20 cellular contexts compared by ENCODE assay signal in genomic region chr9:93138171-93138764, GRCh38. TPM values are rescaled to one million over a fixed set of nuclear protein-coding genes. Genes with fewer than 3 reads are reported as not detected.
A peak's percentile ranks its signal among the peaks of the same experiment; 100 is the strongest.
DNase-seq lines count a peak whose midpoint lies in the region; ATAC-seq and TF ChIP-seq lines count a peak whose summit lies in the region.
"Had no signal": no experiment of that assay in that cellular context is flagged by ENCODE, and none has a peak within 500 bp of the region (broad histone marks: within the 10 kb centered on the region; RNA-seq: fewer than 3 reads in every experiment).

No MANE protein-coding gene starts in this region.

- no peak overlapping the region for H3K9ac ChIP-seq in IMR-90 (ENCODE audit: low read depth, low read length)
- H3K9ac ChIP-seq: neural progenitor cell, SK-N-SH had no signal

- H3K23ac ChIP-seq in IMR-90 (ENCODE audit: low read depth, low read length): no peak overlapping the region

- no peaks in the 10 kb centered on the region for H3K36me3 ChIP-seq in IMR-90 (ENCODE audit: control insufficient read depth, insufficient read depth, low read length)
- H3K36me3 ChIP-seq in spleen: no peaks in the 10 kb centered on the region
- no peaks in the 10 kb centered on the region for H3K36me3 ChIP-seq in upper lobe of left lung
- no peaks in the 10 kb centered on the region for H3K36me3 ChIP-seq in tibial nerve
- H3K36me3 ChIP-seq: ascending aorta, neural progenitor cell, Peyer's patch had no signal

- in situ Hi-C loops in IMR-90 (cut with MboI; ENCODE audit: low sequenced_read_pairs): no loop called here

- H4K8ac ChIP-seq in IMR-90 (ENCODE audit: low read depth in 2 of 2, low read length in 2 of 2): no peak overlapping the region

- TF ChIP-seq RAD21 in IMR-90 (IDR thresholded peaks at IDR 0.05; ENCODE audit: low read length): no peak

- DNase-seq in activated naive CD4-positive, alpha-beta T cell treated with anti-CD3 and anti-CD28 coated beads for 36 hours: no peak
- DNase-seq in activated naive CD4-positive, alpha-beta T cell treated with anti-CD3 and anti-CD28 coated beads, Interleukin-2, amount 50 U/mL, for 72 hours (ENCODE audit: low spot score in 2 of 2): no peak
- no peak for DNase-seq in IMR-90
- peak in 7 of 61 donors; percentile 12 to 50 (median 33) for DNase-seq in caudate nucleus (lab: John Stamatoyannopoulos, UW)
- DNase-seq in spleen: peak; percentile 82
- no peak for DNase-seq in upper lobe of left lung
- no peak for DNase-seq in tibial nerve (ENCODE audit: low spot score in 2 of 2)
- DNase-seq: Calu3, GDM1, KBM-7, kidney, NCI-H1092, NCI-H82, SK-N-SH had no signal

- POLR2A ChIA-PET in IMR-90 (lab: Charles Lee; ENCODE audit: unreplicated experiment): no interaction called here

- H4K20me1 ChIP-seq in IMR-90 (ENCODE audit: insufficient read depth, low read length): no peaks in the 10 kb centered on the region

- H2BK5ac ChIP-seq in IMR-90 (ENCODE audit: low read depth, low read length, poor library complexity, severe bottlenecking): no peak overlapping the region

- H4K91ac ChIP-seq in IMR-90 (ENCODE audit: insufficient read depth, low read depth, low read length): no peak overlapping the region

- H3K14ac ChIP-seq in IMR-90 (replicated peaks; ENCODE audit: low read depth, low read length): no peak overlapping the region

- peak overlapping the region; percentile 17 for H3K27ac Mint-ChIP-seq in activated naive CD4-positive, alpha-beta T cell treated with anti-CD3 and anti-CD28 coated beads for 36 hours
- no peak overlapping the region for H3K27ac Mint-ChIP-seq in activated naive CD4-positive, alpha-beta T cell treated with anti-CD3 and anti-CD28 coated beads, Interleukin-2, amount 50 U/mL, for 72 hours
- H3K27ac Mint-ChIP-seq: neural progenitor cell had no signal

- H3K27me3 ChIP-seq in IMR-90 (ENCODE audit: control insufficient read depth, insufficient read depth, low read length) (no peaks in the 10 kb centered on the region), spleen (replicated peaks in 1 of 7) (no peaks in the 10 kb centered on the region), upper lobe of left lung (no peaks in the 10 kb centered on the region), tibial nerve (no peaks in the 10 kb centered on the region)
- H3K27me3 ChIP-seq: ascending aorta, hepatocyte, Peyer's patch had no signal

- H3K9me1 ChIP-seq in IMR-90 (ENCODE audit: insufficient read depth, low read length): no peaks in the 10 kb centered on the region; the same call in 1 of the 2 replicates

- intact Hi-C loops in activated naive CD4-positive, alpha-beta T cell treated with anti-CD3 and anti-CD28 coated beads for 36 hours (cut with micrococcal nuclease): no loop called here
- intact Hi-C loops in IMR-90 (cut with micrococcal nuclease): loop anchor here (10.0 kb wide), 1 partner anchor 317 kb away; the partner anchor contains the start of genes FAM120A and FAM120AOS
- intact Hi-C loops in spleen (cut with DNase I; ENCODE audit: low total_unique reads): no loop called here

- 100% methylated on average over 2 of the region's 7 CpGs; no CpG with 5 or more reads in 1 of the 2 experiments for WGBS in IMR-90 (ENCODE audit: extremely low coverage in 2 of 2, insufficient read length in 1 of 2), 2 experiments
- 32 to 54% (median 47%) methylated on average over 5 to 7 of the region's 7 CpGs for WGBS in spleen, 5 donors
- 64 to 79% methylated on average over 7 of the region's 7 CpGs for WGBS in upper lobe of left lung, 2 donors
- 59 to 85% methylated on average over 5 to 7 of the region's 7 CpGs for WGBS in tibial nerve, 2 donors

- H2AFZ ChIP-seq in IMR-90 (replicated peaks; ENCODE audit: low read length, poor library complexity): no peak overlapping the region
- H2AFZ ChIP-seq: hepatocyte, neural progenitor cell had no signal

- dilution Hi-C loops in IMR-90 (cut with HindIII; ENCODE audit: low sequenced_read_pairs, unreplicated experiment): no loop called here

- TF ChIP-seq POLR2A in IMR-90 (IDR thresholded peaks at IDR 0.05; ENCODE audit: low read depth, low read length) (no peak), spleen (IDR thresholded peaks at IDR 0.05) (no peak), upper lobe of left lung (IDR thresholded peaks at IDR 0.05) (no peak), tibial nerve (IDR thresholded peaks at IDR 0.05) (no peak)

- H3K4me3 Mint-ChIP-seq in activated naive CD4-positive, alpha-beta T cell treated with anti-CD3 and anti-CD28 coated beads for 36 hours: no peak overlapping the region
- H3K4me3 Mint-ChIP-seq: neural progenitor cell had no signal

- TF ChIP-seq EP300 in upper lobe of left lung (IDR thresholded peaks at IDR 0.05) (no peak), tibial nerve (IDR thresholded peaks at IDR 0.05) (no peak)

- no peak overlapping the region for H3K18ac ChIP-seq in IMR-90 (ENCODE audit: low read depth, low read length)

- no peak for ATAC-seq in activated naive CD4-positive, alpha-beta T cell treated with anti-CD3 and anti-CD28 coated beads, Interleukin-2, amount 50 U/mL, for 72 hours
- ATAC-seq in IMR-90 (ENCODE audit: low read depth): no peak
- ATAC-seq in upper lobe of left lung (ENCODE audit: low FRiP score in 2 of 2): no peak
- no peak for ATAC-seq in GM18517 (IDR thresholded peaks at IDR 0.05; ENCODE audit: unreplicated experiment)

- no peaks in the 10 kb centered on the region for H3K27me3 Mint-ChIP-seq in activated naive CD4-positive, alpha-beta T cell treated with anti-CD3 and anti-CD28 coated beads for 36 hours (ENCODE audit: low read depth)

- CTCF ChIA-PET in activated naive CD4-positive, alpha-beta T cell treated with anti-CD3 and anti-CD28 coated beads for 36 hours (lab: Charles Lee): interaction anchor here (0.8 to 1.1 kb wide), 2 partner anchors 74 to 135 kb away, joined by 3 read pairs; no protein-coding TSS in a partner anchor
- CTCF ChIA-PET in IMR-90 (lab: Yijun Ruan, JAX): no interaction called here

- H3K4ac ChIP-seq in IMR-90 (ENCODE audit: low read depth, low read length): no peak overlapping the region

- no peak overlapping the region for H3K56ac ChIP-seq in IMR-90 (ENCODE audit: extremely low read depth, insufficient read depth, low read length)

- 0 out of 4 replicates have a peak, but pooled peaks cover 0 to under 1% of the 10 kb centered on the region in 2 experiments for H3K79me1 ChIP-seq in IMR-90 (ENCODE audit: low read depth in 1 of 2, low read length in 2 of 2)

- H3K4me3 ChIP-seq in IMR-90 (ENCODE audit: insufficient read depth, low read depth, low read length): no peak overlapping the region
- H3K4me3 ChIP-seq in spleen: no peak overlapping the region
- no peak overlapping the region for H3K4me3 ChIP-seq in upper lobe of left lung
- H3K4me3 ChIP-seq in tibial nerve: no peak overlapping the region
- H3K4me3 ChIP-seq: ascending aorta, hepatocyte, neural progenitor cell, Peyer's patch had no signal

- H2AK9ac ChIP-seq in IMR-90 (replicated peaks; ENCODE audit: low read depth, low read length, poor library complexity): no peak overlapping the region

- peaks cover 53% of the 10 kb centered on the region for H3K4me1 Mint-ChIP-seq in activated naive CD4-positive, alpha-beta T cell treated with anti-CD3 and anti-CD28 coated beads for 36 hours (ENCODE audit: low read depth)

- BruUV-seq in IMR-90 (replicated peaks; lab: Mats Ljungman, UMichigan): no TSS peak

- H4K5ac ChIP-seq in IMR-90 (ENCODE audit: low read depth, low read length): no peak overlapping the region

- 0 out of 2 replicates have a peak overlapping the region, but pooled peaks have one; percentile 33 for H2AK5ac ChIP-seq in IMR-90 (ENCODE audit: low read depth, low read length)

- H3K9me3 ChIP-seq in IMR-90 (ENCODE audit: control insufficient read depth, insufficient read depth, low read length) (0 out of 2 replicates have a peak, but pooled peaks cover 3% of the 10 kb centered on the region), spleen (peaks cover 0 to 5% (median 1%) of the 10 kb centered on the region in 8 donors), upper lobe of left lung (peaks cover 0 to 3% (median 0%) of the 10 kb centered on the region in 4 donors), tibial nerve (peaks cover 0 to 6% (median 0%) of the 10 kb centered on the region in 4 donors)
- H3K9me3 ChIP-seq: Peyer's patch, SK-N-SH had no signal

- no peaks in the 10 kb centered on the region for H3K9me3 Mint-ChIP-seq in activated naive CD4-positive, alpha-beta T cell treated with anti-CD3 and anti-CD28 coated beads for 36 hours
- no peaks in the 10 kb centered on the region for H3K9me3 Mint-ChIP-seq in activated naive CD4-positive, alpha-beta T cell treated with anti-CD3 and anti-CD28 coated beads, Interleukin-2, amount 50 U/mL, for 72 hours
- H3K9me3 Mint-ChIP-seq: neural progenitor cell had no signal

- H3K4me1 ChIP-seq in IMR-90 (ENCODE audit: control insufficient read depth, insufficient read depth, low read length) (peaks cover 14% of the 10 kb centered on the region), spleen (peaks cover 8 to 53% (median 36%) of the 10 kb centered on the region in 6 donors), upper lobe of left lung (peaks cover 10 to 24% (median 16%) of the 10 kb centered on the region in 4 donors), tibial nerve (peaks cover 0 to 31% (median 11%) of the 10 kb centered on the region in 4 donors)

- no peak overlapping the region for H2BK20ac ChIP-seq in IMR-90 (ENCODE audit: low read depth, low read length)

- no peak for TF ChIP-seq CTCF in IMR-90 (conservative IDR thresholded peaks at IDR 0.05; ENCODE audit: low read depth, low read length)
- no peak for TF ChIP-seq CTCF in spleen (IDR thresholded peaks at IDR 0.05 in 8 of 11, conservative IDR thresholded peaks at IDR 0.05 in 3 of 11)
- TF ChIP-seq CTCF in upper lobe of left lung (IDR thresholded peaks at IDR 0.05): no peak
- TF ChIP-seq CTCF in tibial nerve (IDR thresholded peaks at IDR 0.05): no peak

- no peak overlapping the region for H2BK120ac ChIP-seq in IMR-90 (ENCODE audit: low read depth, low read length)

- H3K4me2 ChIP-seq in IMR-90 (ENCODE audit: low read depth, low read length): no peak overlapping the region
- H3K4me2 ChIP-seq: hepatocyte, neural progenitor cell, SK-N-SH had no signal

- H2BK15ac ChIP-seq in IMR-90 (ENCODE audit: low read depth, low read length): no peak overlapping the region

- no peak overlapping the region for H3K27ac ChIP-seq in IMR-90 (ENCODE audit: insufficient read depth, low read length)
- peak overlapping the region; percentile 64 for H3K27ac ChIP-seq in caudate nucleus (ENCODE audit: low read depth, low read length)
- H3K27ac ChIP-seq in spleen: peak overlapping the region in 3 of 8 donors; percentile 10 to 52 (median 21)
- no peak overlapping the region for H3K27ac ChIP-seq in upper lobe of left lung
- H3K27ac ChIP-seq in tibial nerve: no peak overlapping the region
- H3K27ac ChIP-seq: ascending aorta, hepatocyte, HL-60, neural progenitor cell, Peyer's patch had no signal

- no peaks in the 10 kb centered on the region for H3K36me3 Mint-ChIP-seq in activated naive CD4-positive, alpha-beta T cell treated with anti-CD3 and anti-CD28 coated beads for 36 hours (ENCODE audit: low read depth)
- H3K36me3 Mint-ChIP-seq in activated naive CD4-positive, alpha-beta T cell treated with anti-CD3 and anti-CD28 coated beads, Interleukin-2, amount 50 U/mL, for 72 hours: peaks cover 1 to 3% of the 10 kb centered on the region in 2 donors
- H3K36me3 Mint-ChIP-seq: neural progenitor cell had no signal

RNA-seq across cellular contexts. Expression of gene NINJ1, which starts 4.2 kb away (rescaled TPM):
- 10 to 100 TPM; 93.9 to 96.9 TPM for total RNA-seq in activated naive CD4-positive, alpha-beta T cell treated with anti-CD3 and anti-CD28 coated beads for 36 hours
- 10 to 100 TPM; 81.0 to 84.8 TPM for total RNA-seq in activated naive CD4-positive, alpha-beta T cell treated with anti-CD3 and anti-CD28 coated beads, Interleukin-2, amount 50 U/mL, for 72 hours
- total RNA-seq in IMR-90 (2012; rRNA removed): 21.9 and 24.7 TPM in 2 replicates
- polyA plus RNA-seq in IMR-90 (2012; rRNA removed): 38.1 and 38.8 TPM in 2 replicates
- polyA plus RNA-seq in IMR-90 (2012; cell fraction: cytosol; rRNA removed): 16.1 and 60.5 TPM in 2 replicates
- polyA plus RNA-seq in IMR-90 (2012; cell fraction: nucleus; rRNA removed; ENCODE audit: low replicate concordance): 21.8 and 35.9 TPM in 2 replicates
- total RNA-seq in spleen: 100 to 1,000 TPM in 6 of 7 donors, 10 to 100 TPM in 1; 75.0 to 142 (median 113) TPM
- 10 to 100 TPM; 26.5 to 68.9 (median 50.4) TPM for polyA plus RNA-seq in spleen
- 10 to 100 TPM; 35.6 to 83.9 (median 56.8) TPM for total RNA-seq in upper lobe of left lung
- 10 to 100 TPM; 48.2 to 98.8 (median 72.9) TPM for total RNA-seq in tibial nerve

RNA-seq across cellular contexts. Expression of gene CARD19, which starts 42.3 kb away (rescaled TPM):
- 10 to 100 TPM; 51.4 to 52.0 TPM for total RNA-seq in activated naive CD4-positive, alpha-beta T cell treated with anti-CD3 and anti-CD28 coated beads for 36 hours
- total RNA-seq in activated naive CD4-positive, alpha-beta T cell treated with anti-CD3 and anti-CD28 coated beads, Interleukin-2, amount 50 U/mL, for 72 hours: 10 to 100 TPM; 58.1 to 82.6 TPM
- 17.4 and 23.3 TPM in 2 replicates for total RNA-seq in IMR-90 (2012; rRNA removed)
- 111 and 126 TPM in 2 replicates for polyA plus RNA-seq in IMR-90 (2012; rRNA removed)
- polyA plus RNA-seq in IMR-90 (2012; cell fraction: cytosol; rRNA removed): 120 and 139 TPM in 2 replicates
- 103 and 209 TPM in 2 replicates for polyA plus RNA-seq in IMR-90 (2012; cell fraction: nucleus; rRNA removed; ENCODE audit: low replicate concordance)
- total RNA-seq in spleen: 10 to 100 TPM; 32.8 to 78.8 (median 44.6) TPM
- polyA plus RNA-seq in spleen: 10 to 100 TPM; 21.7 to 38.9 (median 23.0) TPM
- 10 to 100 TPM; 34.7 to 92.3 (median 41.7) TPM for total RNA-seq in upper lobe of left lung
- 10 to 100 TPM; 53.4 to 93.6 (median 60.7) TPM for total RNA-seq in tibial nerve

RNA-seq across cellular contexts. Expression of gene WNK2, which starts 45.7 kb away (rescaled TPM):
- 1 to 10 TPM; 5.2 to 5.8 TPM for total RNA-seq in activated naive CD4-positive, alpha-beta T cell treated with anti-CD3 and anti-CD28 coated beads for 36 hours
- 1 to 10 TPM; 2.6 to 3.8 TPM for total RNA-seq in activated naive CD4-positive, alpha-beta T cell treated with anti-CD3 and anti-CD28 coated beads, Interleukin-2, amount 50 U/mL, for 72 hours
- total RNA-seq in IMR-90 (2012; rRNA removed): not detected in 2 replicates
- not detected in 2 replicates for polyA plus RNA-seq in IMR-90 (2012; rRNA removed)
- 0.01 TPM in 1 of 2 replicates, not detected in the other for polyA plus RNA-seq in IMR-90 (2012; cell fraction: cytosol; rRNA removed)
- not detected in 2 replicates for polyA plus RNA-seq in IMR-90 (2012; cell fraction: nucleus; rRNA removed; ENCODE audit: low replicate concordance)
- 10 to 100 TPM in 3 of 7 donors, 1 to 10 TPM in 4; 4.7 to 20.0 (median 9.1) TPM for total RNA-seq in spleen
- 1 to 10 TPM; 1.8 to 5.9 (median 1.9) TPM for polyA plus RNA-seq in spleen
- total RNA-seq in upper lobe of left lung: 10 to 100 TPM in 3 of 6 donors, 1 to 10 TPM in 3; 1.1 to 11.5 (median 7.3) TPM
- 10 to 100 TPM in 2 of 4 donors, 1 to 10 TPM in 2; 3.8 to 17.7 (median 9.0) TPM for total RNA-seq in tibial nerve
- total RNA-seq: ascending aorta had no signal
